In the genomic region with DNA sequence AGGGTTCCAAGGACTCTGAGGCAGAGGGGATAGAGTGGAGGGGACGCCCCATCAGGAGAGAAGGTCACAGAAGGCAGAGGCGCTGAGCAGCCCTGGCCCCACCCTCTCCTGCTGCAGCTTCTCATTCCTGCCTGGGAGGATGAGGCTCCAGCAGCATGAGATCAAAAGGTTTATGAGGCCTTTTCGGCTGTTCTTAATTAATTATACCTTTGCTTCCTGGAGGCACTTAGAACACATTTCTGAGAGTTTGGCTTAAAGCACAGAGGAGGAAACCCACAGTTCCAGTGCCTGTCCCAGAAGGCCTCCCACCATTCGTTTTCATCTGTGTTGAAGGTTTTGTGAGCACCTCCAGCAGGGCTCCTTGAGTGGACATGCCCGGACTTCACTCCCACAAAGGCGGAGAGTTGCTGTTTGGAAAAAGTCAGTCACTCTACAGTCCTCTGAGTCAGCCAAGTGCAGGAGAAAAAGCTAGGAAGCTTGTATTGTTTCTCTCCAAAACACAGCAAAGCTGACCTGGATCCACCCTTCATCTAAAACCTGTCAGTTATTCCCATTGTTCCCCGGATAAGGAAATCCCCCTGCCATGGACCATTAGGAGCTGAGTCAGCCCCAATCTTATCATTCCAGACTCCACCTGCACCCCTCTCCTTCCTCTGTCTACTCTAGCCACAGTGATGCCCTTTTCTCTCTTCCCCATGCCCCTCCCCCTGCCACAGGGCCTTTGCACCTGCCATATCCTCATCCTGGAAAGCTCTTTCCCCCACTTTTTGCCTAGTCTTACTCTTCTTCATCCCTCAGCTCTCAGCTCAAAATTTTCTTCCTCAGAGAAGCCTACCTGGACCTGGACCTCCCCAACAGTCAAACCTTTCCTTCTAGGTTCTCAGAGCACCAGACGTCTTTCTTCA, we compare ENCODE assay signal across 10 cellular contexts.
A peak's percentile ranks its signal among the peaks of the same experiment; 100 is the strongest.
DNase-seq lines count a peak whose midpoint lies in the region; TF ChIP-seq lines count a peak whose summit lies in the region.
"Had no signal": no experiment of that assay in that cellular context is flagged by ENCODE, and none has a peak within 500 bp of the region (broad histone marks: within the 10 kb centered on the region; RNA-seq: fewer than 3 reads in every experiment).

No MANE protein-coding gene starts in this region.

- H3K36me3 ChIP-seq in H7 (replicated peaks; ENCODE audit: control insufficient read depth, insufficient read depth, low read length) = no peaks in the 10 kb centered on the region

- H3K27me3 ChIP-seq in H7 (ENCODE audit: control insufficient read depth, insufficient read depth, low read length) = no peaks in the 10 kb centered on the region

- DNase-seq in AG08395 (ENCODE audit: low spot score) (peak; percentile 72), HFF-Myc (ENCODE audit: extremely low read depth, low read depth) (peak; percentile 86), astrocyte of the hippocampus (ENCODE audit: low read depth, low spot score) (peak; percentile 81), islet precursor cell (peak; percentile 86), H7 (no peak), SKM-1 treated with dmso at 0.1 percent for 144 hours (lab: John Stamatoyannopoulos, UW; ENCODE audit: unreplicated experiment) (no peak)
- no peak for DNase-seq in activated CD4-positive, alpha-beta T cell treated with anti-CD3 and anti-CD28 coated beads, Interleukin-2, amount 50 U/mL, for 48 hours
- DNase-seq in activated CD4-positive, alpha-beta T cell treated with anti-CD3 and anti-CD28 coated beads for 48 hours = no peak
- DNase-seq: activated CD4-positive, CD25-positive, alpha-beta regulatory T cell treated with anti-CD3 and anti-CD28 coated beads, Interleukin-2, amount 50 U/mL, for 72 hours; NCI-H2171 treated with DMSO at 0.1 percent for 48 hours had no signal

- no peak for TF ChIP-seq CTCF in HFF-Myc (IDR thresholded peaks at IDR 0.05; ENCODE audit: low read depth, low read length, missing control alignments)

- H3K4me3 ChIP-seq in HFF-Myc (replicated peaks; ENCODE audit: low read depth, low read length) (no peak overlapping the region), H7 (ENCODE audit: insufficient read depth, low read depth, low read length) (no peak overlapping the region)

Comparison
In these comparisons a context has a peak if more than half of its experiments do, and no peak if none do; other contexts are left out.
1. DNase-seq: peak in AG08395 (single experiment), HFF-Myc (single experiment), astrocyte of the hippocampus (single experiment) and islet precursor cell (single experiment); none in H7 (single experiment), SKM-1 treated with dmso at 0.1 percent for 144 hours (single experiment), activated CD4-positive, alpha-beta T cell treated with anti-CD3 and anti-CD28 coated beads, Interleukin-2, amount 50 U/mL, for 48 hours (0 of 2) and activated CD4-positive, alpha-beta T cell treated with anti-CD3 and anti-CD28 coated beads for 48 hours (single experiment).